32 cellular contexts compared by ENCODE assay signal in genomic region chr11:105598371-105598770, GRCh38. TPM values are rescaled to one million over a fixed set of nuclear protein-coding genes. Genes with fewer than 3 reads are reported as not detected.
"Had no signal": no experiment of that assay in that cellular context is flagged by ENCODE, and none has a peak within 500 bp of the region (broad histone marks: within the 10 kb centered on the region; RNA-seq: fewer than 3 reads in every experiment).

No MANE protein-coding gene starts in this region.

- FAIRE-seq: urothelium cell line had no signal

- H3K27ac Mint-ChIP-seq: stimulated activated effector memory CD8-positive, alpha-beta T cell treated with anti-CD3 and anti-CD28 coated beads, Interleukin-12 subunit alpha, Interleukin-12 subunit beta, amount 100 ng/mL, for 72 hours; stimulated activated memory B cell treated with anti-CD40 and anti-IgM and Interleukin-4, amounts not matched to agents 10 μg/mL and 1 μg/mL and 100 μg/mL, for 72 hours; stimulated activated naive B cell treated with anti-CD40 and anti-IgM and Interleukin-4, amounts not matched to agents 10 μg/mL and 1 μg/mL and 100 μg/mL, for 72 hours; stimulated activated naive CD8-positive, alpha-beta T cell treated with anti-CD3 and anti-CD28 coated beads, Interleukin-15, amount 100 ng/mL, for 72 hours; stimulated activated naive CD8-positive, alpha-beta T cell treated with anti-CD3 and anti-CD28 coated beads, Interleukin-15, Interleukin-2, amounts not matched to agents 100 ng/mL and 50 ng/mL, for 24 hours; type B pancreatic cell had no signal

- H3K4me1 ChIP-seq: stomach, suprapubic skin, testis, thyroid gland, tibial artery, tibial nerve, transverse colon, upper lobe of left lung, upper lobe of right lung, uterus, vagina had no signal

- ATAC-seq: stimulated activated effector memory CD8-positive, alpha-beta T cell treated with anti-CD3 and anti-CD28 coated beads, Interleukin-12 subunit alpha, Interleukin-12 subunit beta, amount 100 ng/mL, for 72 hours; stimulated activated memory B cell treated with anti-CD40 and anti-IgM and Interleukin-4, amounts not matched to agents 10 μg/mL and 1 μg/mL and 100 μg/mL, for 72 hours; stimulated activated naive B cell treated with anti-CD40 and anti-IgM and Interleukin-4, amounts not matched to agents 10 μg/mL and 1 μg/mL and 100 μg/mL, for 72 hours; stimulated activated naive CD8-positive, alpha-beta T cell treated with anti-CD3 and anti-CD28 coated beads, Interleukin-15, amount 100 ng/mL, for 72 hours; stimulated activated naive CD8-positive, alpha-beta T cell treated with anti-CD3 and anti-CD28 coated beads, Interleukin-15, Interleukin-2, amounts not matched to agents 100 U/mL and 50 U/mL, for 24 hours; upper lobe of right lung had no signal

- H3K36me3 ChIP-seq: stomach, suprapubic skin, thoracic aorta, thyroid gland, tibial artery, tibial nerve, transverse colon, upper lobe of left lung, upper lobe of right lung, uterus, vagina had no signal

- H3K9me3 Mint-ChIP-seq: stimulated activated effector memory CD8-positive, alpha-beta T cell treated with anti-CD3 and anti-CD28 coated beads, Interleukin-12 subunit alpha, Interleukin-12 subunit beta, amount 100 ng/mL, for 72 hours; stimulated activated naive B cell treated with anti-CD40 and anti-IgM and Interleukin-4, amounts not matched to agents 10 μg/mL and 1 μg/mL and 100 μg/mL, for 72 hours; stimulated activated naive CD8-positive, alpha-beta T cell treated with anti-CD3 and anti-CD28 coated beads, Interleukin-15, amount 100 ng/mL, for 72 hours; stimulated activated naive CD8-positive, alpha-beta T cell treated with anti-CD3 and anti-CD28 coated beads, Interleukin-15, Interleukin-2, amounts not matched to agents 100 ng/mL and 50 ng/mL, for 24 hours; type B pancreatic cell had no signal

- H3K4me3 ChIP-seq: stomach, suprapubic skin, testis, thoracic aorta, thyroid gland, tibial artery, tibial nerve, transverse colon, upper lobe of left lung, upper lobe of right lung, uterus, vagina had no signal

- H3K27me3 Mint-ChIP-seq: stimulated activated memory B cell treated with anti-CD40 and anti-IgM and Interleukin-4, amounts not matched to agents 10 μg/mL and 1 μg/mL and 100 μg/mL, for 72 hours; stimulated activated naive B cell treated with anti-CD40 and anti-IgM and Interleukin-4, amounts not matched to agents 10 μg/mL and 1 μg/mL and 100 μg/mL, for 72 hours; stimulated activated naive CD8-positive, alpha-beta T cell treated with anti-CD3 and anti-CD28 coated beads, Interleukin-15, amount 100 ng/mL, for 72 hours; stimulated activated naive CD8-positive, alpha-beta T cell treated with anti-CD3 and anti-CD28 coated beads, Interleukin-15, Interleukin-2, amounts not matched to agents 100 ng/mL and 50 ng/mL, for 24 hours had no signal

- DNase-seq: stimulated activated CD4-positive, alpha-beta T cell treated with anti-CD3 and anti-CD28 coated beads, Interleukin-2, amount 100 ng/mL, for 48 hours; stimulated activated CD4-positive, alpha-beta T cell treated with anti-CD3 and anti-CD28 coated beads, Interleukin-4, amount 100 ng/mL, for 1 hour; stimulated activated CD4-positive, alpha-beta T cell treated with anti-CD3 and anti-CD28 coated beads, Interleukin-4, amount 100 ng/mL, for 24 hours; stimulated activated CD4-positive, alpha-beta T cell treated with anti-CD3 and anti-CD28 coated beads, Interleukin-4, amount 100 ng/mL, for 4 hours; stimulated activated CD8-positive, alpha-beta memory T cell treated with anti-CD3 and anti-CD28 coated beads, Interleukin-4, amount 100 ng/mL, for 48 hours; stimulated activated naive B cell treated with anti-CD40 and anti-IgM and Interleukin-4, amounts not matched to agents 10 μg/mL and 1 μg/mL and 100 μg/mL, for 72 hours; stimulated activated naive CD4-positive, alpha-beta T cell; stimulated activated naive CD4-positive, alpha-beta T cell treated with Interleukin-2 at 50 U/mL for 16 hours; stimulated activated naive CD8-positive, alpha-beta T cell treated with anti-CD3 and anti-CD28 coated beads, Interleukin-15, amount 100 ng/mL, for 72 hours; stimulated activated naive CD8-positive, alpha-beta T cell treated with anti-CD3 and anti-CD28 coated beads, Interleukin-15, Interleukin-2, amounts not matched to agents 100 U/mL and 50 U/mL, for 24 hours; stomach; substantia nigra; testis; thyroid gland; tibial artery; transverse colon; trophoblast cell; upper lobe of left lung; upper lobe of right lung; uterus had no signal

- H3K4me3 Mint-ChIP-seq: stimulated activated effector memory CD8-positive, alpha-beta T cell treated with anti-CD3 and anti-CD28 coated beads, Interleukin-12 subunit alpha, Interleukin-12 subunit beta, amount 100 ng/mL, for 72 hours; stimulated activated memory B cell treated with anti-CD40 and anti-IgM and Interleukin-4, amounts not matched to agents 10 μg/mL and 1 μg/mL and 100 μg/mL, for 72 hours; stimulated activated naive B cell treated with anti-CD40 and anti-IgM and Interleukin-4, amounts not matched to agents 10 μg/mL and 1 μg/mL and 100 μg/mL, for 72 hours; stimulated activated naive CD8-positive, alpha-beta T cell treated with anti-CD3 and anti-CD28 coated beads, Interleukin-15, amount 100 ng/mL, for 72 hours; stimulated activated naive CD8-positive, alpha-beta T cell treated with anti-CD3 and anti-CD28 coated beads, Interleukin-15, Interleukin-2, amounts not matched to agents 100 ng/mL and 50 ng/mL, for 24 hours; type B pancreatic cell had no signal

- H3K4me1 Mint-ChIP-seq: stimulated activated effector memory CD8-positive, alpha-beta T cell treated with anti-CD3 and anti-CD28 coated beads, Interleukin-12 subunit alpha, Interleukin-12 subunit beta, amount 100 ng/mL, for 72 hours; stimulated activated memory B cell treated with anti-CD40 and anti-IgM and Interleukin-4, amounts not matched to agents 10 μg/mL and 1 μg/mL and 100 μg/mL, for 72 hours; stimulated activated naive B cell treated with anti-CD40 and anti-IgM and Interleukin-4, amounts not matched to agents 10 μg/mL and 1 μg/mL and 100 μg/mL, for 72 hours; stimulated activated naive CD8-positive, alpha-beta T cell treated with anti-CD3 and anti-CD28 coated beads, Interleukin-15, amount 100 ng/mL, for 72 hours had no signal

- H3K27me3 ChIP-seq: stomach, suprapubic skin, testis, thyroid gland, tibial artery, tibial nerve, transverse colon, upper lobe of left lung, upper lobe of right lung, vagina had no signal

- H3K27ac ChIP-seq: stomach, suprapubic skin, testis, thoracic aorta, thyroid gland, tibial artery, tibial nerve, transverse colon, upper lobe of left lung, upper lobe of right lung, uterus, vagina had no signal

- H3K36me3 Mint-ChIP-seq: stimulated activated effector memory CD8-positive, alpha-beta T cell treated with anti-CD3 and anti-CD28 coated beads, Interleukin-12 subunit alpha, Interleukin-12 subunit beta, amount 100 ng/mL, for 72 hours; stimulated activated memory B cell treated with anti-CD40 and anti-IgM and Interleukin-4, amounts not matched to agents 10 μg/mL and 1 μg/mL and 100 μg/mL, for 72 hours; stimulated activated naive B cell treated with anti-CD40 and anti-IgM and Interleukin-4, amounts not matched to agents 10 μg/mL and 1 μg/mL and 100 μg/mL, for 72 hours had no signal

- H3K9me3 ChIP-seq: stomach, suprapubic skin, testis, thoracic aorta, thyroid gland, tibial artery, tibial nerve, transverse colon, upper lobe of left lung, upper lobe of right lung, uterus, vagina had no signal

RNA-seq across cellular contexts. Expression of gene GRIA4, which starts 11.5 kb away (rescaled TPM):
- total RNA-seq: subcutaneous adipose tissue, tibial nerve, upper lobe of left lung, upper lobe of right lung, ureter, vagina had no signal
- polyA plus RNA-seq: urinary bladder had no signal
